Comparison of ENCODE assay signal across 15 cellular contexts in genomic region chr7:47414342-47415288, GRCh38.
"Had no signal": no experiment of that assay in that cellular context is flagged by ENCODE, and none has a peak within 500 bp of the region (broad histone marks: within the 10 kb centered on the region; RNA-seq: fewer than 3 reads in every experiment).

No MANE protein-coding gene starts in this region.

- H3K27ac ChIP-seq: brain microvascular endothelial cell, foreskin keratinocyte, prostate gland, thoracic aorta had no signal

- ATAC-seq: foreskin keratinocyte had no signal

- H3K4me3 ChIP-seq: prostate gland, thoracic aorta had no signal

- H3K9me3 Mint-ChIP-seq: stimulated activated naive CD8-positive, alpha-beta T cell treated with anti-CD3 and anti-CD28 coated beads, Interleukin-15, Interleukin-2, amounts not matched to agents 100 ng/mL and 50 ng/mL, for 24 hours had no signal

- DNase-seq: activated CD4-positive, alpha-beta memory T cell treated with anti-CD3 and anti-CD28 coated beads for 36 hours; activated CD4-positive, alpha-beta T cell treated with anti-CD3 and anti-CD28 coated beads for 1 hour; activated gamma-delta T cell; activated T-cell treated with anti-CD3 and anti-CD28 coated beads, Interleukin-2, amount 50 U/mL, for 48 hours; brain microvascular endothelial cell; foreskin keratinocyte; mesendoderm; stimulated activated CD4-positive, alpha-beta T cell treated with anti-CD3 and anti-CD28 coated beads, Interleukin-2, amount 100 ng/mL, for 48 hours; stimulated activated CD8-positive, alpha-beta memory T cell treated with anti-CD3 and anti-CD28 coated beads, Interleukin-4, amount 100 ng/mL, for 48 hours; SW 1271; T-helper 9 cell had no signal

- H3K27me3 Mint-ChIP-seq: activated CD4-positive, alpha-beta memory T cell treated with anti-CD3 and anti-CD28 coated beads for 36 hours; activated naive CD8-positive, alpha-beta T cell; stimulated activated naive CD8-positive, alpha-beta T cell treated with anti-CD3 and anti-CD28 coated beads, Interleukin-15, Interleukin-2, amounts not matched to agents 100 ng/mL and 50 ng/mL, for 24 hours had no signal

- H3K4me3 Mint-ChIP-seq: activated CD4-positive, alpha-beta memory T cell treated with anti-CD3 and anti-CD28 coated beads for 36 hours; activated naive CD8-positive, alpha-beta T cell; stimulated activated naive CD8-positive, alpha-beta T cell treated with anti-CD3 and anti-CD28 coated beads, Interleukin-15, Interleukin-2, amounts not matched to agents 100 ng/mL and 50 ng/mL, for 24 hours had no signal

- H3K27ac Mint-ChIP-seq: activated CD4-positive, alpha-beta memory T cell treated with anti-CD3 and anti-CD28 coated beads for 36 hours; activated naive CD8-positive, alpha-beta T cell; stimulated activated naive CD8-positive, alpha-beta T cell treated with anti-CD3 and anti-CD28 coated beads, Interleukin-15, Interleukin-2, amounts not matched to agents 100 ng/mL and 50 ng/mL, for 24 hours had no signal

- H3K36me3 Mint-ChIP-seq: activated CD4-positive, alpha-beta memory T cell treated with anti-CD3 and anti-CD28 coated beads for 36 hours; activated naive CD8-positive, alpha-beta T cell had no signal
